10 cellular contexts compared by ENCODE assay signal in genomic region chr3:52270252-52270754, GRCh38. TPM values are rescaled to one million over a fixed set of nuclear protein-coding genes. Genes with fewer than 3 reads are reported as not detected.
DNase-seq lines count a peak whose midpoint lies in the region; ATAC-seq and TF ChIP-seq lines count a peak whose summit lies in the region.
"Had no signal": no experiment of that assay in that cellular context is flagged by ENCODE, and none has a peak within 500 bp of the region (broad histone marks: within the 10 kb centered on the region; RNA-seq: fewer than 3 reads in every experiment).

No MANE protein-coding gene starts in this region.

- no peak overlapping the region for H3K4ac ChIP-seq in IMR-90 (ENCODE audit: low read depth, low read length)

- TF ChIP-seq RAD21 in IMR-90 (IDR thresholded peaks at IDR 0.05; ENCODE audit: low read length) = no peak

- no CpG with 5 or more reads among the region's 9 CpGs for WGBS in IMR-90 (ENCODE audit: extremely low coverage in 2 of 2, insufficient read length in 1 of 2), 2 experiments
- WGBS in heart left ventricle, 4 donors = 32 to 48% (median 41%) methylated on average over 9 of the region's 9 CpGs

- no peaks in the 10 kb centered on the region for H3K27me3 ChIP-seq in IMR-90 (ENCODE audit: control insufficient read depth, insufficient read depth, low read length)
- H3K27me3 ChIP-seq in heart left ventricle = no peaks in the 10 kb centered on the region
- H3K27me3 ChIP-seq in skeletal muscle tissue (ENCODE audit: control insufficient read depth in 3 of 3, insufficient read depth in 3 of 3, low read length in 3 of 3) = no peaks in the 10 kb centered on the region

- no peak overlapping the region for H3K56ac ChIP-seq in IMR-90 (ENCODE audit: extremely low read depth, insufficient read depth, low read length)

- H3K4me2 ChIP-seq in IMR-90 (ENCODE audit: low read depth, low read length) = no peak overlapping the region

- CTCF ChIA-PET in IMR-90 (lab: Yijun Ruan, JAX) = interaction anchor here (1.3 kb wide), 1 partner anchor 50 kb away, joined by 3 read pairs; no protein-coding TSS in a partner anchor

- H3K4me1 ChIP-seq in IMR-90 (ENCODE audit: control insufficient read depth, insufficient read depth, low read length) (peaks cover 4% of the 10 kb centered on the region; the same call in 1 of the 2 replicates), heart left ventricle (peaks cover 3 to 79% (median 64%) of the 10 kb centered on the region in 12 donors), skeletal muscle tissue (ENCODE audit: control insufficient read depth in 3 of 3, insufficient read depth in 3 of 3, low read length in 3 of 3) (peaks cover 20 to 31% (median 30%) of the 10 kb centered on the region in 3 donors)

- POLR2A ChIA-PET in IMR-90 (lab: Charles Lee; ENCODE audit: unreplicated experiment) = no interaction called here

- in situ Hi-C loops in IMR-90 (cut with MboI; ENCODE audit: low sequenced_read_pairs) = no loop called here

- intact Hi-C loops in IMR-90 (cut with micrococcal nuclease) (no loop called here), heart left ventricle (cut with DNase I) (loop anchor here in 2 of 10 donors (5.0 kb wide), 2 partner anchors 33 to 273 kb away; partner anchors contain the start of genes RPL29 (in 1 of the 2) and TWF2 (in 1 of the 2))

- H4K5ac ChIP-seq in IMR-90 (ENCODE audit: low read depth, low read length) = no peak overlapping the region

- TF ChIP-seq CTCF in IMR-90 (conservative IDR thresholded peaks at IDR 0.05; ENCODE audit: low read depth, low read length) (no peak), heart left ventricle (IDR thresholded peaks at IDR 0.05) (no peak), omental fat pad (IDR thresholded peaks at IDR 0.05) (no peak)

- no peaks in the 10 kb centered on the region for H3K9me3 Mint-ChIP-seq in activated T-cell treated with anti-CD3 and anti-CD28 coated beads, Interleukin-2, amount 50 U/mL, for 4 hours

- peaks cover 16 to 49% of the 10 kb centered on the region in 2 experiments for H3K79me1 ChIP-seq in IMR-90 (ENCODE audit: low read depth in 1 of 2, low read length in 2 of 2)

- H3K4me3 ChIP-seq in IMR-90 (ENCODE audit: insufficient read depth, low read depth, low read length) (no peak overlapping the region), heart left ventricle (peak overlapping the region in 1 of 12 donors; percentile 35), skeletal muscle tissue (ENCODE audit: low read length in 3 of 3) (no peak overlapping the region)

- DNase-seq in IMR-90 (no peak), heart left ventricle (no peak), omental fat pad (ENCODE audit: low spot score) (no peak), NCI-H1048 (lab: John Stamatoyannopoulos, UW) (no peak), NAMALWA (ENCODE audit: low spot score) (no peak)
- DNase-seq in activated T-cell treated with anti-CD3 and anti-CD28 coated beads, Interleukin-2, amount 50 U/mL, for 4 hours = no peak
- DNase-seq in stimulated activated CD4-positive, alpha-beta T cell treated with anti-CD3 and anti-CD28 coated beads, Interleukin-1b, Interleukin-23, amount 100 ng/mL, for 48 hours = no peak
- DNase-seq: activated CD4-positive, alpha-beta T cell treated with anti-CD3 and anti-CD28 coated beads for 1 hour; PC-3 had no signal

- H4K8ac ChIP-seq in IMR-90 (ENCODE audit: low read depth in 2 of 2, low read length in 2 of 2) = no peak overlapping the region

- peak overlapping the region; percentile 32; the same call in 1 of the 2 replicates for H3K23ac ChIP-seq in IMR-90 (ENCODE audit: low read depth, low read length)

- peaks cover 73% of the 10 kb centered on the region for H4K20me1 ChIP-seq in IMR-90 (ENCODE audit: insufficient read depth, low read length)

- no peak overlapping the region for H2AK5ac ChIP-seq in IMR-90 (ENCODE audit: low read depth, low read length)

- H3K14ac ChIP-seq in IMR-90 (replicated peaks; ENCODE audit: low read depth, low read length) = no peak overlapping the region

- H2AFZ ChIP-seq in IMR-90 (replicated peaks; ENCODE audit: low read length, poor library complexity) = no peak overlapping the region

- H2BK120ac ChIP-seq in IMR-90 (ENCODE audit: low read depth, low read length) = no peak overlapping the region

- H3K27ac ChIP-seq in IMR-90 (ENCODE audit: insufficient read depth, low read length) (no peak overlapping the region; the same call in 1 of the 2 replicates), heart left ventricle (peak overlapping the region; percentile 1 to 94 (median 40)), skeletal muscle tissue (ENCODE audit: low read depth, low read length) (peak overlapping the region; percentile 50)

- peaks cover 36% of the 10 kb centered on the region for H3K36me3 ChIP-seq in IMR-90 (ENCODE audit: control insufficient read depth, insufficient read depth, low read length)
- peaks cover 0 to 98% (median 73%) of the 10 kb centered on the region in 9 donors for H3K36me3 ChIP-seq in heart left ventricle
- H3K36me3 ChIP-seq in skeletal muscle tissue (ENCODE audit: control insufficient read depth in 3 of 3, insufficient read depth in 3 of 3, low read length in 3 of 3) = peaks cover 26 to 40% (median 38%) of the 10 kb centered on the region in 3 donors

- no peaks in the 10 kb centered on the region for H3K9me3 ChIP-seq in IMR-90 (ENCODE audit: control insufficient read depth, insufficient read depth, low read length)
- no peaks in the 10 kb centered on the region for H3K9me3 ChIP-seq in heart left ventricle
- no peaks in the 10 kb centered on the region for H3K9me3 ChIP-seq in skeletal muscle tissue (ENCODE audit: control insufficient read depth in 3 of 3, low read length in 3 of 3)

- peaks cover 83% of the 10 kb centered on the region for H3K4me1 Mint-ChIP-seq in activated T-cell treated with anti-CD3 and anti-CD28 coated beads, Interleukin-2, amount 50 U/mL, for 4 hours (ENCODE audit: low read depth)

- H3K9ac ChIP-seq in IMR-90 (ENCODE audit: low read depth, low read length) = no peak overlapping the region
- H3K9ac ChIP-seq in skeletal muscle tissue (ENCODE audit: low read depth in 1 of 3, low read length in 3 of 3) = no peak overlapping the region

- H2BK20ac ChIP-seq in IMR-90 (ENCODE audit: low read depth, low read length) = no peak overlapping the region

- H2BK15ac ChIP-seq in IMR-90 (ENCODE audit: low read depth, low read length) = no peak overlapping the region

- H3K18ac ChIP-seq in IMR-90 (ENCODE audit: low read depth, low read length) = no peak overlapping the region

- H3K36me3 Mint-ChIP-seq in activated T-cell treated with anti-CD3 and anti-CD28 coated beads, Interleukin-2, amount 50 U/mL, for 4 hours (ENCODE audit: insufficient read depth) = peaks cover 54% of the 10 kb centered on the region

- H3K4me3 Mint-ChIP-seq in activated T-cell treated with anti-CD3 and anti-CD28 coated beads, Interleukin-2, amount 50 U/mL, for 4 hours = peak overlapping the region; percentile 78

- no peak for TF ChIP-seq POLR2A in IMR-90 (IDR thresholded peaks at IDR 0.05; ENCODE audit: low read depth, low read length)
- no peak for TF ChIP-seq POLR2A in heart left ventricle (IDR thresholded peaks at IDR 0.05)

- ATAC-seq in IMR-90 (ENCODE audit: low read depth) (no peak; the same call in 1 of the 2 replicates), heart left ventricle (peak in 3 of 4 donors; percentile 11 to 40 (median 40)), omental fat pad (ENCODE audit: low FRiP score) (no peak)
- no peak for ATAC-seq in activated T-cell treated with anti-CD3 and anti-CD28 coated beads, Interleukin-2, amount 50 U/mL, for 4 hours
- ATAC-seq: PC-3 had no signal

- no peaks in the 10 kb centered on the region for H3K27me3 Mint-ChIP-seq in activated T-cell treated with anti-CD3 and anti-CD28 coated beads, Interleukin-2, amount 50 U/mL, for 4 hours (ENCODE audit: low read depth)

- no TSS peak for BruUV-seq in IMR-90 (replicated peaks; lab: Mats Ljungman, UMichigan)

- H4K91ac ChIP-seq in IMR-90 (ENCODE audit: insufficient read depth, low read depth, low read length) = no peak overlapping the region

- peaks cover 9% of the 10 kb centered on the region; the same call in 1 of the 2 replicates for H3K9me1 ChIP-seq in IMR-90 (ENCODE audit: insufficient read depth, low read length)

- dilution Hi-C loops in IMR-90 (cut with HindIII; ENCODE audit: low sequenced_read_pairs, unreplicated experiment) = no loop called here

- H2BK5ac ChIP-seq in IMR-90 (ENCODE audit: low read depth, low read length, poor library complexity, severe bottlenecking) = no peak overlapping the region

- H2AK9ac ChIP-seq in IMR-90 (replicated peaks; ENCODE audit: low read depth, low read length, poor library complexity) = no peak overlapping the region

RNA-seq across cellular contexts. Expression of gene WDR82, which starts 8.1 kb away (rescaled TPM):
- total RNA-seq in IMR-90 (2012; rRNA removed) = 65.3 and 68.1 TPM in 2 replicates
- polyA plus RNA-seq in IMR-90 (2012; rRNA removed) = 30.9 and 38.1 TPM in 2 replicates
- 11.6 and 13.7 TPM in 2 replicates for polyA plus RNA-seq in IMR-90 (2012; cell fraction: cytosol; rRNA removed)
- 4.1 and 16.9 TPM in 2 replicates for polyA plus RNA-seq in IMR-90 (2012; cell fraction: nucleus; rRNA removed; ENCODE audit: low replicate concordance)
- total RNA-seq in activated T-cell treated with anti-CD3 and anti-CD28 coated beads, Interleukin-2, amount 50 U/mL, for 4 hours = 100 to 1,000 TPM; 107 to 119 (median 115) TPM
- total RNA-seq in heart left ventricle = 10 to 100 TPM; 44.9 to 73.6 (median 61.2) TPM
- 10 to 100 TPM; 24.7 to 69.2 TPM for polyA plus RNA-seq in heart left ventricle
- total RNA-seq in skeletal muscle tissue = 69.9 TPM
- total RNA-seq in omental fat pad = 10 to 100 TPM; 42.9 to 56.9 (median 51.4) TPM

RNA-seq across cellular contexts. Expression of gene GLYCTK, which starts 17.3 kb away (rescaled TPM):
- total RNA-seq in IMR-90 (2012; rRNA removed) (6.4 and 6.8 TPM in 2 replicates), heart left ventricle (1 to 10 TPM; 2.6 to 8.4 (median 4.1) TPM), skeletal muscle tissue (4.2 TPM), omental fat pad (10 to 100 TPM; 12.7 to 63.5 (median 41.4) TPM)
- polyA plus RNA-seq in IMR-90 (2012; rRNA removed) (13.9 and 15.6 TPM in 2 replicates), heart left ventricle (1 to 10 TPM; 4.7 to 6.4 TPM)
- polyA plus RNA-seq in IMR-90 (2012; cell fraction: cytosol; rRNA removed) = 5.2 and 10.8 TPM in 2 replicates
- 29.1 and 86.5 TPM in 2 replicates for polyA plus RNA-seq in IMR-90 (2012; cell fraction: nucleus; rRNA removed; ENCODE audit: low replicate concordance)
- total RNA-seq in activated T-cell treated with anti-CD3 and anti-CD28 coated beads, Interleukin-2, amount 50 U/mL, for 4 hours = 10 to 100 TPM; 13.0 to 15.5 (median 13.3) TPM

RNA-seq across cellular contexts. Expression of gene PPM1M, which starts 24.7 kb away (rescaled TPM):
- total RNA-seq in IMR-90 (2012; rRNA removed) (12.2 and 13.1 TPM in 2 replicates), heart left ventricle (10 to 100 TPM in 2 of 9 donors, 1 to 10 TPM in 7; 5.7 to 30.2 (median 8.2) TPM), skeletal muscle tissue (8.4 TPM), omental fat pad (10 to 100 TPM; 17.0 to 32.2 (median 23.9) TPM)
- polyA plus RNA-seq in IMR-90 (2012; rRNA removed) (15.4 and 18.1 TPM in 2 replicates), heart left ventricle (1 to 10 TPM; 5.6 to 6.6 TPM)
- polyA plus RNA-seq in IMR-90 (2012; cell fraction: cytosol; rRNA removed) = 12.1 and 14.9 TPM in 2 replicates
- 51.7 and 53.1 TPM in 2 replicates for polyA plus RNA-seq in IMR-90 (2012; cell fraction: nucleus; rRNA removed; ENCODE audit: low replicate concordance)
- total RNA-seq in activated T-cell treated with anti-CD3 and anti-CD28 coated beads, Interleukin-2, amount 50 U/mL, for 4 hours = 10 to 100 TPM; 26.6 to 40.0 (median 39.7) TPM

RNA-seq across cellular contexts. Expression of gene TWF2, which starts 31.3 kb away (rescaled TPM):
- total RNA-seq in IMR-90 (2012; rRNA removed) = 105 and 111 TPM in 2 replicates
- 145 and 158 TPM in 2 replicates for polyA plus RNA-seq in IMR-90 (2012; rRNA removed)
- 165 and 194 TPM in 2 replicates for polyA plus RNA-seq in IMR-90 (2012; cell fraction: cytosol; rRNA removed)
- polyA plus RNA-seq in IMR-90 (2012; cell fraction: nucleus; rRNA removed; ENCODE audit: low replicate concordance) = 62.0 and 123 TPM in 2 replicates
- 10 to 100 TPM; 69.7 to 76.5 (median 72.8) TPM for total RNA-seq in activated T-cell treated with anti-CD3 and anti-CD28 coated beads, Interleukin-2, amount 50 U/mL, for 4 hours
- total RNA-seq in heart left ventricle = 100 to 1,000 TPM in 7 of 9 donors, 10 to 100 TPM in 2; 62.9 to 133 (median 117) TPM
- polyA plus RNA-seq in heart left ventricle = 100 to 1,000 TPM in 1 of 2 donors, 10 to 100 TPM in 1; 45.8 to 109 TPM
- 18.8 TPM for total RNA-seq in skeletal muscle tissue
- total RNA-seq in omental fat pad = 100 to 1,000 TPM in 1 of 4 donors, 10 to 100 TPM in 3; 50.1 to 116 (median 78.3) TPM

RNA-seq across cellular contexts. Expression of gene TLR9, which starts 44.9 kb away (rescaled TPM):
- total RNA-seq in IMR-90 (2012; rRNA removed) = not detected in 2 replicates
- polyA plus RNA-seq in IMR-90 (2012; rRNA removed) = 0.03 TPM in 1 of 2 replicates, not detected in the other
- polyA plus RNA-seq in IMR-90 (2012; cell fraction: cytosol; rRNA removed) = 0.01 TPM in 1 of 2 replicates, not detected in the other
- polyA plus RNA-seq in IMR-90 (2012; cell fraction: nucleus; rRNA removed; ENCODE audit: low replicate concordance) = 0.15 TPM in 2 replicates
- under 1 TPM in 1 of 3 donors, not detected in 2; 0.18 TPM for total RNA-seq in activated T-cell treated with anti-CD3 and anti-CD28 coated beads, Interleukin-2, amount 50 U/mL, for 4 hours
- under 1 TPM in 8 of 9 donors, not detected in 1; 0.12 to 0.65 (median 0.29) TPM for total RNA-seq in heart left ventricle
- under 1 TPM; 0.04 to 0.23 TPM for polyA plus RNA-seq in heart left ventricle
- total RNA-seq in skeletal muscle tissue = not detected
- under 1 TPM in 1 of 4 donors, not detected in 3; 0.19 TPM for total RNA-seq in omental fat pad
- total RNA-seq: PC-3 had no signal

Comparison
In these comparisons a context has a peak if more than half of its experiments do, and no peak if none do; other contexts are left out.
1. ATAC-seq: peak in heart left ventricle (3 of 4); none in IMR-90 (single experiment), activated T-cell treated with anti-CD3 and anti-CD28 coated beads, Interleukin-2, amount 50 U/mL, for 4 hours (0 of 2) and omental fat pad (single experiment).